ENCODE assay signal across 8 cellular contexts in the genomic region with DNA sequence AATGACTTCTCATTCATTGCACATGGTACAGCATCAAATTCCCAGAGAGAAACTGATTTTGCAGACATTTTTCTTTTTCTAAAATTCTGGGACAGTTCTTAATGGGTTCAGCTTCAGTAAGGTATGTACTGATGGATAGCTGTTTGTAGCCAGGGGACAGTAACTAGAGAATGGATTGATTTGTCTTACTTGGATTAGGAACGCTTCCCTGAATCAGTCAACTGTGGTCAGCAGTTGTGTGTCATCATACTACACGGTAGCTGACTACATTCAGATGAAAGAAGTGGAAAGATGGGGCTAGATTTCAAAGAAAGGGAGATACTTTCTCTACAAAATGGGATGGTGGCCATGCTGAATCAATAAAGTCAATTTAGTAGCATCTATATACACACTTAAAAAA.
"Had no signal": no experiment of that assay in that cellular context is flagged by ENCODE, and none has a peak within 500 bp of the region (broad histone marks: within the 10 kb centered on the region; RNA-seq: fewer than 3 reads in every experiment).

No MANE protein-coding gene starts in this region.

- H3K4me3 Mint-ChIP-seq: HFFc6 had no signal

- H3K27ac ChIP-seq: GM23248 had no signal

- ATAC-seq: HCT116, K562 had no signal

- H3K4me1 ChIP-seq: HAP-1 had no signal

- H3K36me3 ChIP-seq: HAP-1 had no signal

- DNase-seq: GM23248, H7, HFFc6, IMR-90 had no signal

- H3K9ac ChIP-seq: GM23248 had no signal

- H3K27ac Mint-ChIP-seq: HFFc6 had no signal

- H3K4me3 ChIP-seq: GM23248, HAP-1, K562 had no signal

- FAIRE-seq: HTR-8/SVneo, K562 had no signal

- H2AFZ ChIP-seq: GM23248 had no signal
